In the genomic region with DNA sequence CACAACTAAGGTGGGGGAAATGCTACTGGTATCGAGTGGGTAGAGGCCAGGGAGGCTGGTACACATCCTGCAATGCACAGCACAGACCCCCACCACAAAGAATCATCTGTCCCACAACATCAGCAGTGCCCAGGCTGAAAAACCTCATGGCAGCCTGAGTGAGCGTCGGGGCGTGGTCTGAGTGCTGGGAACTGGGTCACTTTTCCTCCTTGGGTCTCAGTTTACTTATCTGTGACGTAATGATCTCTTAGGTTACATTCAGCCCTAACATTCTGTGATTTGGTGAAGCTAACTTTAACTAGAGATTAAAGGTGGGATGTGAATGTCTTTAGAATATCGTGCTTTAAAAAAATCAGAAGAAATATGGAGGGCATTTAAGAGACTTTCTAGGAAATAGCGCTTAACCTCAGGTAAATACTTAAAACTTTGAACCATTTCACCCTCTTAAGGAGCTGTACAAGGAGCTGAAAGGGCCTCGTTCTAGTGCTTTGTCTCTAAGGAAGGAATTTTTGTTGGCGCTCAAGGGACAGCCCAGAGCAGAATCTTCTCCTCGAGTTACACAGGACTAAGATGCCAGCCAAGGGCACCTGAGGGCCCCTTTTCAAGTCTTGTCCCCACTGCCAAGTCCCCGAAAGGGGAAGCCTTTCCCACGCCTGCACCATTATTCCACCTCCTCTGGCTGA, we compare ENCODE assay signal across 29 cellular contexts.
"Had no signal": no experiment of that assay in that cellular context is flagged by ENCODE, and none has a peak within 500 bp of the region (broad histone marks: within the 10 kb centered on the region; RNA-seq: fewer than 3 reads in every experiment).

No MANE protein-coding gene starts in this region.

- H3K9me3 ChIP-seq: colonic mucosa, esophagus muscularis mucosa, gastroesophageal sphincter, heart left ventricle, ovary, psoas muscle, suprapubic skin, transverse colon, vagina had no signal

- H3K4me2 ChIP-seq: hepatocyte had no signal

- H3K36me3 ChIP-seq: colonic mucosa, esophagus muscularis mucosa, gastroesophageal sphincter, heart left ventricle, ovary, suprapubic skin, transverse colon, vagina had no signal

- H3K4me1 ChIP-seq: colonic mucosa, esophagus muscularis mucosa, gastroesophageal sphincter, psoas muscle, vagina had no signal

- H3K79me2 ChIP-seq: hepatocyte had no signal

- H3K4me3 ChIP-seq: colonic mucosa, esophagus muscularis mucosa, gastroesophageal sphincter, heart left ventricle, hepatocyte, ovary, psoas muscle, suprapubic skin, transverse colon, vagina had no signal

- DNase-seq: colonic mucosa; effector CD8-positive, alpha-beta T cell; foreskin keratinocyte; heart left ventricle; kidney glomerular epithelial cell; left colon; left ventricle myocardium superior; mesenchymal stem cell; midbrain; naive thymus-derived CD4-positive, alpha-beta T cell; occipital lobe; ovary; posterior cingulate gyrus; psoas muscle; right cardiac atrium; small intestine; stimulated activated CD4-positive, alpha-beta T cell treated with anti-CD3 and anti-CD28 coated beads, Interleukin-15, amount 100 ng/mL, for 24 hours; stimulated activated CD4-positive, alpha-beta T cell treated with anti-CD3 and anti-CD28 coated beads, Interleukin-4, amount 100 ng/mL, for 1 hour; stimulated activated CD8-positive, alpha-beta memory T cell treated with anti-CD3 and anti-CD28 coated beads, Interleukin-4, amount 100 ng/mL, for 48 hours; stimulated activated naive CD4-positive, alpha-beta T cell; stimulated activated naive CD8-positive, alpha-beta T cell treated with anti-CD3 and anti-CD28 coated beads, Interleukin-15, amount 100 ng/mL, for 72 hours; transverse colon had no signal

- H3K27ac ChIP-seq: colonic mucosa, esophagus muscularis mucosa, foreskin keratinocyte, gastroesophageal sphincter, heart left ventricle, hepatocyte, ovary, psoas muscle, suprapubic skin, transverse colon, vagina had no signal

- H2AFZ ChIP-seq: hepatocyte had no signal

- FAIRE-seq: endothelial cell of umbilical vein, islet of Langerhans, small intestine had no signal

- ATAC-seq: foreskin keratinocyte; gastroesophageal sphincter; heart left ventricle; left colon; left ventricle myocardium superior; naive thymus-derived CD4-positive, alpha-beta T cell; psoas muscle; right cardiac atrium; stimulated activated naive CD8-positive, alpha-beta T cell treated with anti-CD3 and anti-CD28 coated beads, Interleukin-15, amount 100 ng/mL, for 72 hours had no signal

- H3K27me3 ChIP-seq: colonic mucosa, esophagus muscularis mucosa, gastroesophageal sphincter, heart left ventricle, hepatocyte, ovary, suprapubic skin, transverse colon, vagina had no signal
